11 cellular contexts compared by ENCODE assay signal in the genomic region with DNA sequence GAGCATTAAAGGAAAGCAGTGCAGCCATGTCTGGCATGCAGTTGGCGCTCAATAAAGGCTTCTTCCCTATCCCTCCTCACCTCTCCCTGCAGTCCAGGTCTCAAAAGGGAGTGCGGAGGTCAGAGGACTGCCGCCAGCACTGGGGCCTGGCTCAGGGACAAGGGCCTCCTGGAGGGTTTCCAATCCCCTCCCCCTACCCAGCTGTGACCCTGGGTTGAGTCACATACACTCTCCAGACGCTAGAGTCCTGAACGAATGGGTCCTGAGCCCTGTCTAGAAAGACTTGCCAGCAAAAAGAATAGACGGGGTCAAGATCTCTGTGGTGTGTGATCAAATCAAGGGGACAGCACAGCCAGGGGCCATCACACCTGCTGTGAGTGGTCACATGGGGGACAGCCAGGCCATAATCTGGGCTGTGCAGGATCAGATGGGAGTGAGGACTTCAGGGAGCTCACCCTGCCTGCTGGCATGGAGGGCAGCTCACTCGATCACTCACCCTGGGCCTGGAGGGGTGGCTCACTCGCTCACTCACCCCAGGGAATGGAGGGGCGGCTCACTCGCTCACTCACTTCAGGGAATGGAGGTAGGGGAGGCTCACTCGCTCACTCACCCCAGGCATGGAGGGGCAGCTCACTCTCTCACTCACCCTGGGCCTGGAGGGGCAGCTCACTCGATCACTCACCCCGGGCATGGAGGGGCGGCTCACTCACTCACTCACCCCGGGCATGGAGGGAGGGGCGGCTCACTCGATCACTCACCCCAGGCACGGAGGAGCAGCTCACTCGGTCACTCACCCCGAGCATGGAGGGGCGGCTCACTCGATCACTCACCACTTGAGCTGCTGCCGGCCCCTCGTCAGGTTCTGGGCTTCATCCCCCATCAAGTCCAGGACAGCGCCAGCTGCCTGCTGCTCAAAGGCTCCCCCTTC. TPM values are rescaled to one million over a fixed set of nuclear protein-coding genes. Genes with fewer than 3 reads are reported as not detected.
DNase-seq lines count a peak whose midpoint lies in the region; ATAC-seq and TF ChIP-seq lines count a peak whose summit lies in the region.
"Had no signal": no experiment of that assay in that cellular context is flagged by ENCODE, and none has a peak within 500 bp of the region (broad histone marks: within the 10 kb centered on the region; RNA-seq: fewer than 3 reads in every experiment).

No MANE protein-coding gene starts in this region.

- H3K9me3 Mint-ChIP-seq in MCF 10A (ENCODE audit: unreplicated experiment), result no peaks in the 10 kb centered on the region

- H3K27me3 ChIP-seq in mammary epithelial cell (ENCODE audit: insufficient read depth, low read length), result no peaks in the 10 kb centered on the region
- no peaks in the 10 kb centered on the region for H3K27me3 ChIP-seq in WERI-Rb-1 (ENCODE audit: insufficient read depth, low read depth, severe bottlenecking)
- H3K27me3 ChIP-seq in heart right ventricle, result no peaks in the 10 kb centered on the region

- H3K9me3 ChIP-seq in mammary epithelial cell (replicated peaks; ENCODE audit: insufficient read depth, low read length), result no peaks in the 10 kb centered on the region
- no peaks in the 10 kb centered on the region for H3K9me3 ChIP-seq in WERI-Rb-1 (ENCODE audit: severe bottlenecking)
- no peaks in the 10 kb centered on the region for H3K9me3 ChIP-seq in heart right ventricle

- H3K36me3 Mint-ChIP-seq in MCF 10A (ENCODE audit: insufficient read depth, unreplicated experiment), result peaks cover 68% of the 10 kb centered on the region

- no peak overlapping the region for H3K27ac Mint-ChIP-seq in MCF 10A (ENCODE audit: low read depth, unreplicated experiment)

- H3K36me3 ChIP-seq in mammary epithelial cell (ENCODE audit: insufficient read depth, low read length), result peaks cover 14% of the 10 kb centered on the region
- peaks cover 76% of the 10 kb centered on the region for H3K36me3 ChIP-seq in WERI-Rb-1
- peaks cover 9 to 100% (median 87%) of the 10 kb centered on the region in 9 donors for H3K36me3 ChIP-seq in heart right ventricle

- DNase-seq in MCF 10A (ENCODE audit: unreplicated experiment), result peak; percentile 37
- DNase-seq in mammary epithelial cell, result no peak
- DNase-seq in WERI-Rb-1, result peak; percentile 66
- no peak for DNase-seq in heart right ventricle
- no peak for DNase-seq in GM03348 (ENCODE audit: low spot score)
- no peak for DNase-seq in stimulated activated naive CD4-positive, alpha-beta T cell (lab: John Stamatoyannopoulos, UW)
- DNase-seq in activated T-cell treated with anti-CD3 and anti-CD28 coated beads, Interleukin-2, amount 50 U/mL, for 1 hour, result no peak
- no peak for DNase-seq in posterior vena cava (ENCODE audit: low spot score)
- DNase-seq: activated gamma-delta T cell had no signal

- no peaks in the 10 kb centered on the region for H3K27me3 Mint-ChIP-seq in MCF 10A (ENCODE audit: insufficient read depth, unreplicated experiment)

- POLR2A ChIA-PET in MCF 10A (lab: Yijun Ruan, JAX), result interaction anchor here (0.9 to 1.6 kb wide), 2 partner anchors 10 to 22 kb away, joined by 3 read pairs; no protein-coding TSS in a partner anchor

- CTCF ChIA-PET in MCF 10A (lab: Yijun Ruan, JAX), result interaction anchor here (0.6 to 1.5 kb wide), 4 partner anchors 114 to 1313 kb away, joined by 3 to 6 read pairs (median 5); no protein-coding TSS in a partner anchor
- CTCF ChIA-PET in mammary epithelial cell (lab: Charles Lee; ENCODE audit: low non-redundant PET), result no interaction called here

- dilution Hi-C loops in mammary epithelial cell (cut with HindIII; ENCODE audit: low sequenced_read_pairs), result no loop called here

- H3K4me1 ChIP-seq in mammary epithelial cell (ENCODE audit: insufficient read depth, low read length) (peaks cover 10% of the 10 kb centered on the region), heart right ventricle (peaks cover 0 to 3% (median 0%) of the 10 kb centered on the region in 9 donors)

- intact Hi-C loops in MCF 10A (cut with micrococcal nuclease) (no loop called here), mammary epithelial cell (cut with micrococcal nuclease) (no loop called here), heart right ventricle (cut with DNase I) (loop anchor here in 1 of 10 donors (5.0 kb wide), 1 partner anchor 990 kb away; no protein-coding TSS in a partner anchor), posterior vena cava (cut with DNase I) (no loop called here)

- no peak overlapping the region for H2AFZ ChIP-seq in mammary epithelial cell (ENCODE audit: low read depth, low read length)

- H3K27ac ChIP-seq in mammary epithelial cell (ENCODE audit: insufficient read depth, low read depth, low read length), result no peak overlapping the region
- H3K27ac ChIP-seq in WERI-Rb-1, result peak overlapping the region; percentile 84
- no peak overlapping the region for H3K27ac ChIP-seq in heart right ventricle
- H3K27ac ChIP-seq: epithelial cell of prostate had no signal

- no peak overlapping the region for H3K9ac ChIP-seq in mammary epithelial cell (ENCODE audit: insufficient read depth, low read length)

- TF ChIP-seq CTCF in MCF 10A (IDR thresholded peaks at IDR 0.05; ENCODE audit: unreplicated experiment) (no peak), mammary epithelial cell (conservative IDR thresholded peaks at IDR 0.05 in 1 of 2, IDR thresholded peaks at IDR 0.05 in 1 of 2; ENCODE audit: extremely low read depth in 1 of 2, insufficient read depth in 1 of 2, low read depth in 1 of 2, low read length in 2 of 2) (no peak), WERI-Rb-1 (IDR thresholded peaks at IDR 0.05; ENCODE audit: low read depth, low read length) (no peak), heart right ventricle (IDR thresholded peaks at IDR 0.05) (no peak)

- no peaks in the 10 kb centered on the region for H4K20me1 ChIP-seq in mammary epithelial cell (ENCODE audit: insufficient read depth, low read length)

- peak in 7 of 8 donors; percentile 29 to 67 (median 52) for ATAC-seq in heart right ventricle

- no peaks in the 10 kb centered on the region for H3K79me2 ChIP-seq in mammary epithelial cell (ENCODE audit: insufficient read depth, low read length)

- no peak overlapping the region for H3K4me3 Mint-ChIP-seq in MCF 10A (ENCODE audit: unreplicated experiment)

- BruUV-seq in MCF 10A (replicated peaks; lab: Mats Ljungman, UMichigan) (no TSS peak), mammary epithelial cell (replicated peaks; lab: Mats Ljungman, UMichigan) (no TSS peak)

- peaks cover 11% of the 10 kb centered on the region for H3K4me1 Mint-ChIP-seq in MCF 10A (ENCODE audit: insufficient read depth, unreplicated experiment)

- no peak overlapping the region for H3K4me3 ChIP-seq in mammary epithelial cell (replicated peaks in 1 of 3; ENCODE audit: insufficient read depth in 1 of 3, low read depth in 2 of 3, low read length in 3 of 3)
- no peak overlapping the region for H3K4me3 ChIP-seq in WERI-Rb-1 (ENCODE audit: low read depth, low read length)
- no peak overlapping the region for H3K4me3 ChIP-seq in heart right ventricle
- H3K4me3 ChIP-seq: lung had no signal

- H3K4me2 ChIP-seq in mammary epithelial cell (ENCODE audit: insufficient read depth, low read depth, low read length), result no peak overlapping the region

- 87% methylated on average over 13 of the region's 25 CpGs for WGBS in mammary epithelial cell (ENCODE audit: low coverage, missing lambda C conversion rate)
- WGBS in heart right ventricle, 2 donors, result 80 to 86% methylated on average over 25 of the region's 25 CpGs

- in situ Hi-C loops in mammary epithelial cell (cut with MboI; ENCODE audit: low sequenced_read_pairs in 2 of 2), result no loop called here

RNA-seq across cellular contexts. Expression of a gene that starts 12.8 kb away (rescaled TPM):
- not detected in 2 replicates for total RNA-seq in MCF 10A (2022)
- total RNA-seq in mammary epithelial cell, result not detected
- not detected for polyA plus RNA-seq in mammary epithelial cell
- polyA minus RNA-seq in mammary epithelial cell, result not detected
- not detected for total RNA-seq in heart right ventricle
- under 1 TPM in 1 of 2 donors, not detected in 1; 0.10 TPM for polyA plus RNA-seq in heart right ventricle
- total RNA-seq in posterior vena cava, result not detected

RNA-seq across cellular contexts. Expression of a gene that starts 22.9 kb away (rescaled TPM):
- total RNA-seq in MCF 10A (2022) (67.3 and 75.8 TPM in 2 replicates), mammary epithelial cell (10 to 100 TPM; 49.3 to 92.9 TPM), heart right ventricle (10 to 100 TPM; 33.3 to 46.5 (median 37.5) TPM), posterior vena cava (10 to 100 TPM; 37.0 to 47.6 TPM)
- polyA plus RNA-seq in mammary epithelial cell (58.6 TPM), heart right ventricle (10 to 100 TPM; 16.5 to 52.7 TPM)
- 101 TPM for polyA minus RNA-seq in mammary epithelial cell

RNA-seq across cellular contexts. Expression of a gene that starts 23.2 kb away (rescaled TPM):
- total RNA-seq in MCF 10A (2022), result 17.5 and 17.9 TPM in 2 replicates
- 10 to 100 TPM; 21.0 to 21.5 TPM for total RNA-seq in mammary epithelial cell
- 16.0 TPM for polyA plus RNA-seq in mammary epithelial cell
- 3.7 TPM for polyA minus RNA-seq in mammary epithelial cell
- 10 to 100 TPM; 11.9 to 20.8 (median 14.4) TPM for total RNA-seq in heart right ventricle
- 1 to 10 TPM; 8.0 to 9.9 TPM for polyA plus RNA-seq in heart right ventricle
- total RNA-seq in posterior vena cava, result 1 to 10 TPM; 6.6 to 9.7 TPM

RNA-seq across cellular contexts. Expression of a gene that starts 26.8 kb away (rescaled TPM):
- total RNA-seq in MCF 10A (2022) (not detected in 2 replicates), mammary epithelial cell (1 to 10 TPM in 1 of 2 donors, not detected in 1; 4.0 TPM), heart right ventricle (not detected), posterior vena cava (not detected)
- polyA plus RNA-seq in mammary epithelial cell (0.10 TPM), heart right ventricle (not detected)
- not detected for polyA minus RNA-seq in mammary epithelial cell

RNA-seq across cellular contexts. Expression of a gene that starts 58.9 kb away (rescaled TPM):
- total RNA-seq in MCF 10A (2022) (42.7 and 43.0 TPM in 2 replicates), mammary epithelial cell (10 to 100 TPM; 10.7 to 62.3 TPM), heart right ventricle (100 to 1,000 TPM in 8 of 10 donors, 10 to 100 TPM in 2; 81.9 to 163 (median 127) TPM), posterior vena cava (10 to 100 TPM; 28.8 to 50.8 TPM)
- polyA plus RNA-seq in mammary epithelial cell (17.8 TPM), heart right ventricle (100 to 1,000 TPM in 1 of 2 donors, 10 to 100 TPM in 1; 16.4 to 147 TPM)
- 43.6 TPM for polyA minus RNA-seq in mammary epithelial cell

Comparison
In these comparisons a context has a peak if more than half of its experiments do, and no peak if none do; other contexts are left out.
1. DNase-seq: peak in MCF 10A (single experiment) and WERI-Rb-1 (single experiment); none in mammary epithelial cell (single experiment), heart right ventricle (0 of 2), GM03348 (single experiment), stimulated activated naive CD4-positive, alpha-beta T cell (0 of 6), activated T-cell treated with anti-CD3 and anti-CD28 coated beads, Interleukin-2, amount 50 U/mL, for 1 hour (single experiment) and posterior vena cava (single experiment).